In genomic region chr4:155667538-155668511, GRCh38 we compare ENCODE assay signal across 8 cellular contexts. TPM values are rescaled to one million over a fixed set of nuclear protein-coding genes. Genes with fewer than 3 reads are reported as not detected.
DNase-seq lines count a peak whose midpoint lies in the region; ATAC-seq lines count a peak whose summit lies in the region.

No MANE protein-coding gene starts in this region.

- H3K4me1 ChIP-seq in HAP-1 (peaks cover 23% of the 10 kb centered on the region), adipocyte (ENCODE audit: control insufficient read depth, insufficient read depth, low read length) (peaks cover 14% of the 10 kb centered on the region)

- in situ Hi-C loops in HAP-1 (cut with MboI; ENCODE audit: low sequenced_read_pairs) = no loop called here

- no peaks in the 10 kb centered on the region for H3K9me3 ChIP-seq in HAP-1
- no peaks in the 10 kb centered on the region for H3K9me3 ChIP-seq in adipocyte (ENCODE audit: control insufficient read depth, low read length)

- H3K4me3 ChIP-seq in HAP-1 (peak overlapping the region; percentile 38), adipocyte (ENCODE audit: low read length) (peak overlapping the region; percentile 83)

- peak overlapping the region; percentile 55 for H3K9ac ChIP-seq in adipocyte (ENCODE audit: low read length)

- peak; percentile 7 for DNase-seq in activated CD4-positive, alpha-beta T cell treated with anti-CD3 and anti-CD28 coated beads for 48 hours
- DNase-seq in activated CD4-positive, alpha-beta T cell treated with anti-CD3 and anti-CD28 coated beads, Interleukin-2, amount 50 U/mL, for 1 hour = no peak
- DNase-seq in HAP-1 (ENCODE audit: low spot score in 2 of 2) (peak; percentile 47 to 62), NCI-H1105 treated with DMSO at 0.1 percent for 48 hours (lab: John Stamatoyannopoulos, UW) (peak; percentile 28), adipocyte (ENCODE audit: low read depth) (peak; percentile 68), left cardiac atrium (peak; percentile 58), pons (ENCODE audit: low spot score) (peak; percentile 43), SW 1271 (lab: John Stamatoyannopoulos, UW) (no peak)

- H3K36me3 ChIP-seq in HAP-1 (replicated peaks) (no peaks in the 10 kb centered on the region), adipocyte (ENCODE audit: control insufficient read depth, insufficient read depth, low read length, severe bottlenecking) (no peaks in the 10 kb centered on the region)

- intact Hi-C loops in left cardiac atrium (cut with DNase I) = loop anchor here in 1 of 2 donors (5.0 to 10.0 kb wide), 3 partner anchors 97 to 223 kb away; no protein-coding TSS in a partner anchor

- H3K27me3 ChIP-seq in HAP-1 (ENCODE audit: low read depth) (no peaks in the 10 kb centered on the region), adipocyte (replicated peaks; ENCODE audit: control insufficient read depth, insufficient read depth, low read length) (peaks cover 13% of the 10 kb centered on the region)

- peak; percentile 88 to 89 for ATAC-seq in left cardiac atrium

RNA-seq across cellular contexts. Expression of gene GUCY1A1, which starts 1.2 kb away (rescaled TPM):
- 10 to 100 TPM; 34.2 to 53.5 TPM for total RNA-seq in left cardiac atrium

Comparison
In these comparisons a context has a peak if more than half of its experiments do, and no peak if none do; other contexts are left out.
1. DNase-seq: peak in activated CD4-positive, alpha-beta T cell treated with anti-CD3 and anti-CD28 coated beads for 48 hours (single experiment), HAP-1 (2 of 2), NCI-H1105 treated with DMSO at 0.1 percent for 48 hours (single experiment), adipocyte (single experiment), left cardiac atrium (single experiment) and pons (single experiment); none in activated CD4-positive, alpha-beta T cell treated with anti-CD3 and anti-CD28 coated beads, Interleukin-2, amount 50 U/mL, for 1 hour (single experiment) and SW 1271 (0 of 2).